1 cellular context compared by ENCODE assay signal in genomic region chr4:78717712-78718111, GRCh38.
TF ChIP-seq lines count a peak whose summit lies in the region.

No MANE protein-coding gene starts in this region.

TF ChIP-seq in K562, 482 proteins besides CTCF, POLR2A, EP300 and RAD21 (continued from another document):
- TF ChIP-seq, protein P1, sequence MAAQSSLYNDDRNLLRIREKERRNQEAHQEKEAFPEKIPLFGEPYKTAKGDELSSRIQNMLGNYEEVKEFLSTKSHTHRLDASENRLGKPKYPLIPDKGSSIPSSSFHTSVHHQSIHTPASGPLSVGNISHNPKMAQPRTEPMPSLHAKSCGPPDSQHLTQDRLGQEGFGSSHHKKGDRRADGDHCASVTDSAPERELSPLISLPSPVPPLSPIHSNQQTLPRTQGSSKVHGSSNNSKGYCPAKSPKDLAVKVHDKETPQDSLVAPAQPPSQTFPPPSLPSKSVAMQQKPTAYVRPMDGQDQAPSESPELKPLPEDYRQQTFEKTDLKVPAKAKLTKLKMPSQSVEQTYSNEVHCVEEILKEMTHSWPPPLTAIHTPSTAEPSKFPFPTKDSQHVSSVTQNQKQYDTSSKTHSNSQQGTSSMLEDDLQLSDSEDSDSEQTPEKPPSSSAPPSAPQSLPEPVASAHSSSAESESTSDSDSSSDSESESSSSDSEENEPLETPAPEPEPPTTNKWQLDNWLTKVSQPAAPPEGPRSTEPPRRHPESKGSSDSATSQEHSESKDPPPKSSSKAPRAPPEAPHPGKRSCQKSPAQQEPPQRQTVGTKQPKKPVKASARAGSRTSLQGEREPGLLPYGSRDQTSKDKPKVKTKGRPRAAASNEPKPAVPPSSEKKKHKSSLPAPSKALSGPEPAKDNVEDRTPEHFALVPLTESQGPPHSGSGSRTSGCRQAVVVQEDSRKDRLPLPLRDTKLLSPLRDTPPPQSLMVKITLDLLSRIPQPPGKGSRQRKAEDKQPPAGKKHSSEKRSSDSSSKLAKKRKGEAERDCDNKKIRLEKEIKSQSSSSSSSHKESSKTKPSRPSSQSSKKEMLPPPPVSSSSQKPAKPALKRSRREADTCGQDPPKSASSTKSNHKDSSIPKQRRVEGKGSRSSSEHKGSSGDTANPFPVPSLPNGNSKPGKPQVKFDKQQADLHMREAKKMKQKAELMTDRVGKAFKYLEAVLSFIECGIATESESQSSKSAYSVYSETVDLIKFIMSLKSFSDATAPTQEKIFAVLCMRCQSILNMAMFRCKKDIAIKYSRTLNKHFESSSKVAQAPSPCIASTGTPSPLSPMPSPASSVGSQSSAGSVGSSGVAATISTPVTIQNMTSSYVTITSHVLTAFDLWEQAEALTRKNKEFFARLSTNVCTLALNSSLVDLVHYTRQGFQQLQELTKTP (IDR thresholded peaks at IDR 0.05; ENCODE audit: low read depth in 1 of 2, partially characterized antibody in 2 of 2): peak; percentile 30 to 71
- TF ChIP-seq DPF2 (IDR thresholded peaks at IDR 0.05) (0 out of 2 replicates have a peak, but pooled peaks have one; percentile 22), HDGF (IDR thresholded peaks at IDR 0.05) (0 out of 2 replicates have a peak, but pooled peaks have one; percentile 43), SMARCA4 (IDR thresholded peaks at IDR 0.05) (peak; percentile 50), CBFA2T3 (IDR thresholded peaks at IDR 0.05) (peak; percentile 67), ZNF263 (CRISPR knock-in tag; IDR thresholded peaks at IDR 0.05; ENCODE audit: borderline replicate concordance) (peak; percentile 46; the same call in 1 of the 2 replicates), HDAC1 (IDR thresholded peaks at IDR 0.05) (0 out of 4 replicates have a peak, but pooled peaks of 1 of the 2 experiments have one; percentile 29), ZEB2 (IDR thresholded peaks at IDR 0.05) (peak; percentile 85), TAL1 (IDR thresholded peaks at IDR 0.05) (peak; percentile 41; the same call in 1 of the 2 replicates), ARID1B (IDR thresholded peaks at IDR 0.05) (peak; percentile 71), SMAD4 (CRISPR knock-in tag; conservative IDR thresholded peaks at IDR 0.05) (peak; percentile 59; the same call in 1 of the 2 replicates), CBFA2T2 (conservative IDR thresholded peaks at IDR 0.05) (peak; percentile 62), TCF3 (CRISPR knock-in tag; IDR thresholded peaks at IDR 0.05) (0 out of 2 replicates have a peak, but pooled peaks have one; percentile 19), CTBP1 (IDR thresholded peaks at IDR 0.05; ENCODE audit: borderline replicate concordance) (peak; percentile 66; the same call in 1 of the 2 replicates), NFIC (IDR thresholded peaks at IDR 0.05) (peak; percentile 16; the same call in 1 of the 2 replicates), OTX1 (CRISPR knock-in tag; IDR thresholded peaks at IDR 0.05) (peak; percentile 86)
- TF ChIP-seq, protein P2, sequence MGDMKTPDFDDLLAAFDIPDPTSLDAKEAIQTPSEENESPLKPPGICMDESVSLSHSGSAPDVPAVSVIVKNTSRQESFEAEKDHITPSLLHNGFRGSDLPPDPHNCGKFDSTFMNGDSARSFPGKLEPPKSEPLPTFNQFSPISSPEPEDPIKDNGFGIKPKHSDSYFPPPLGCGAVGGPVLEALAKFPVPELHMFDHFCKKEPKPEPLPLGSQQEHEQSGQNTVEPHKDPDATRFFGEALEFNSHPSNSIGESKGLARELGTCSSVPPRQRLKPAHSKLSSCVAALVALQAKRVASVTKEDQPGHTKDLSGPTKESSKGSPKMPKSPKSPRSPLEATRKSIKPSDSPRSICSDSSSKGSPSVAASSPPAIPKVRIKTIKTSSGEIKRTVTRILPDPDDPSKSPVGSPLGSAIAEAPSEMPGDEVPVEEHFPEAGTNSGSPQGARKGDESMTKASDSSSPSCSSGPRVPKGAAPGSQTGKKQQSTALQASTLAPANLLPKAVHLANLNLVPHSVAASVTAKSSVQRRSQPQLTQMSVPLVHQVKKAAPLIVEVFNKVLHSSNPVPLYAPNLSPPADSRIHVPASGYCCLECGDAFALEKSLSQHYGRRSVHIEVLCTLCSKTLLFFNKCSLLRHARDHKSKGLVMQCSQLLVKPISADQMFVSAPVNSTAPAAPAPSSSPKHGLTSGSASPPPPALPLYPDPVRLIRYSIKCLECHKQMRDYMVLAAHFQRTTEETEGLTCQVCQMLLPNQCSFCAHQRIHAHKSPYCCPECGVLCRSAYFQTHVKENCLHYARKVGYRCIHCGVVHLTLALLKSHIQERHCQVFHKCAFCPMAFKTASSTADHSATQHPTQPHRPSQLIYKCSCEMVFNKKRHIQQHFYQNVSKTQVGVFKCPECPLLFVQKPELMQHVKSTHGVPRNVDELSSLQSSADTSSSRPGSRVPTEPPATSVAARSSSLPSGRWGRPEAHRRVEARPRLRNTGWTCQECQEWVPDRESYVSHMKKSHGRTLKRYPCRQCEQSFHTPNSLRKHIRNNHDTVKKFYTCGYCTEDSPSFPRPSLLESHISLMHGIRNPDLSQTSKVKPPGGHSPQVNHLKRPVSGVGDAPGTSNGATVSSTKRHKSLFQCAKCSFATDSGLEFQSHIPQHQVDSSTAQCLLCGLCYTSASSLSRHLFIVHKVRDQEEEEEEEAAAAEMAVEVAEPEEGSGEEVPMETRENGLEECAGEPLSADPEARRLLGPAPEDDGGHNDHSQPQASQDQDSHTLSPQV (IDR thresholded peaks at IDR 0.05): peak; percentile 31; the same call in 1 of the 2 replicates
- TF ChIP-seq, protein P3, sequence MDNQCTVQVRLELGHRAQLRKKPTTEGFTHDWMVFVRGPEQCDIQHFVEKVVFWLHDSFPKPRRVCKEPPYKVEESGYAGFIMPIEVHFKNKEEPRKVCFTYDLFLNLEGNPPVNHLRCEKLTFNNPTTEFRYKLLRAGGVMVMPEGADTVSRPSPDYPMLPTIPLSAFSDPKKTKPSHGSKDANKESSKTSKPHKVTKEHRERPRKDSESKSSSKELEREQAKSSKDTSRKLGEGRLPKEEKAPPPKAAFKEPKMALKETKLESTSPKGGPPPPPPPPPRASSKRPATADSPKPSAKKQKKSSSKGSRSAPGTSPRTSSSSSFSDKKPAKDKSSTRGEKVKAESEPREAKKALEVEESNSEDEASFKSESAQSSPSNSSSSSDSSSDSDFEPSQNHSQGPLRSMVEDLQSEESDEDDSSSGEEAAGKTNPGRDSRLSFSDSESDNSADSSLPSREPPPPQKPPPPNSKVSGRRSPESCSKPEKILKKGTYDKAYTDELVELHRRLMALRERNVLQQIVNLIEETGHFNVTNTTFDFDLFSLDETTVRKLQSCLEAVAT (IDR thresholded peaks at IDR 0.05): peak; percentile 74 to 88; a peak in 3 of 4 replicates
